Comparison of ENCODE assay signal across 21 cellular contexts in genomic region chrY:6909825-6910224, GRCh38. TPM values are rescaled to one million over a fixed set of nuclear protein-coding genes. Genes with fewer than 3 reads are reported as not detected.
DNase-seq lines count a peak whose midpoint lies in the region; ATAC-seq and TF ChIP-seq lines count a peak whose summit lies in the region.
"Had no signal": no experiment of that assay in that cellular context is flagged by ENCODE, and none has a peak within 500 bp of the region (broad histone marks: within the 10 kb centered on the region; RNA-seq: fewer than 3 reads in every experiment).

No MANE protein-coding gene starts in this region.

- no peaks in the 10 kb centered on the region for H3K36me3 Mint-ChIP-seq in activated T-cell treated with anti-CD3 and anti-CD28 coated beads, Interleukin-2, amount 50 U/mL, for 4 hours (ENCODE audit: insufficient read depth)
- no peaks in the 10 kb centered on the region for H3K36me3 Mint-ChIP-seq in effector memory CD8-positive, alpha-beta T cell (ENCODE audit: insufficient read depth)
- H3K36me3 Mint-ChIP-seq: CD14-positive monocyte had no signal

- peaks cover 34% of the 10 kb centered on the region for H3K27me3 Mint-ChIP-seq in activated T-cell treated with anti-CD3 and anti-CD28 coated beads, Interleukin-2, amount 50 U/mL, for 4 hours (ENCODE audit: low read depth)
- peaks cover 33 to 63% of the 10 kb centered on the region in 2 donors for H3K27me3 Mint-ChIP-seq in effector memory CD8-positive, alpha-beta T cell

- intact Hi-C loops in lower lobe of right lung (cut with DNase I) (no loop called here), upper lobe of right lung (cut with DNase I) (no loop called here)

- H3K27me3 ChIP-seq in lower lobe of right lung (ENCODE audit: low read depth): peaks cover 8% of the 10 kb centered on the region
- no peaks in the 10 kb centered on the region for H3K27me3 ChIP-seq in upper lobe of right lung
- H3K27me3 ChIP-seq in H7 (ENCODE audit: control insufficient read depth, insufficient read depth, low read length): no peaks in the 10 kb centered on the region

- H3K36me3 ChIP-seq in lower lobe of right lung (no peaks in the 10 kb centered on the region), upper lobe of right lung (no peaks in the 10 kb centered on the region), H7 (replicated peaks; ENCODE audit: control insufficient read depth, insufficient read depth, low read length) (no peaks in the 10 kb centered on the region)
- H3K36me3 ChIP-seq: transverse colon had no signal

- TF ChIP-seq CTCF in lower lobe of right lung (IDR thresholded peaks at IDR 0.05) (no peak), upper lobe of right lung (IDR thresholded peaks at IDR 0.05) (no peak), RWPE1 (conservative IDR thresholded peaks at IDR 0.05; ENCODE audit: low read depth) (no peak)

- no peak for DNase-seq in activated T-cell treated with anti-CD3 and anti-CD28 coated beads, Interleukin-2, amount 50 U/mL, for 4 hours
- DNase-seq in activated T-cell treated with anti-CD3 and anti-CD28 coated beads, Interleukin-2, amount 50 U/mL, for 48 hours: no peak
- no peak for DNase-seq in effector memory CD8-positive, alpha-beta T cell
- DNase-seq in lower lobe of right lung (no peak), upper lobe of right lung (peak; percentile 57), H7 (no peak), RWPE1 (ENCODE audit: low spot score) (no peak)
- DNase-seq: activated effector memory CD4-positive, alpha-beta T cell treated with anti-CD3 and anti-CD28 coated beads, Interleukin-2, amount 50 U/mL, for 16 hours; dermis blood vessel endothelial cell; IMR-90; NCI-H1105; NCI-H82; stimulated activated CD4-positive, alpha-beta T cell treated with anti-CD3 and anti-CD28 coated beads, Interleukin-4, amount 100 ng/mL, for 24 hours; SW 1271; transverse colon had no signal

- H3K4me3 ChIP-seq in lower lobe of right lung: peak overlapping the region; percentile 48
- H3K4me3 ChIP-seq in upper lobe of right lung: peak overlapping the region; percentile 38
- no peak overlapping the region for H3K4me3 ChIP-seq in H7 (ENCODE audit: insufficient read depth, low read depth, low read length)

- no peak for ATAC-seq in activated T-cell treated with anti-CD3 and anti-CD28 coated beads, Interleukin-2, amount 50 U/mL, for 4 hours
- no peak for ATAC-seq in effector memory CD8-positive, alpha-beta T cell (replicated peaks)
- ATAC-seq in lower lobe of right lung: peak in 1 of 2 donors; percentile 62
- ATAC-seq in upper lobe of right lung: peak; percentile 63
- ATAC-seq in HG02973 (IDR thresholded peaks at IDR 0.05; ENCODE audit: unreplicated experiment): no peak

- H3K4me1 Mint-ChIP-seq in activated T-cell treated with anti-CD3 and anti-CD28 coated beads, Interleukin-2, amount 50 U/mL, for 4 hours (ENCODE audit: low read depth): peaks cover 4% of the 10 kb centered on the region
- peaks cover 6 to 15% of the 10 kb centered on the region in 2 donors for H3K4me1 Mint-ChIP-seq in effector memory CD8-positive, alpha-beta T cell (ENCODE audit: low read depth in 2 of 2)
- H3K4me1 Mint-ChIP-seq: CD14-positive monocyte had no signal

- H3K4me1 ChIP-seq in lower lobe of right lung: peaks cover 4% of the 10 kb centered on the region
- no peaks in the 10 kb centered on the region for H3K4me1 ChIP-seq in upper lobe of right lung

- H3K27ac ChIP-seq in lower lobe of right lung: no peak overlapping the region
- H3K27ac ChIP-seq in upper lobe of right lung: peak overlapping the region; percentile 11
- H3K27ac ChIP-seq in RWPE1: no peak overlapping the region
- H3K27ac ChIP-seq: transverse colon had no signal

- H3K27ac Mint-ChIP-seq in effector memory CD8-positive, alpha-beta T cell: no peak overlapping the region
- H3K27ac Mint-ChIP-seq: CD14-positive monocyte had no signal

- H3K9me3 ChIP-seq in lower lobe of right lung (no peaks in the 10 kb centered on the region), upper lobe of right lung (no peaks in the 10 kb centered on the region)
- H3K9me3 ChIP-seq: transverse colon had no signal

- no peaks in the 10 kb centered on the region for H3K9me3 Mint-ChIP-seq in activated T-cell treated with anti-CD3 and anti-CD28 coated beads, Interleukin-2, amount 50 U/mL, for 4 hours
- no peaks in the 10 kb centered on the region for H3K9me3 Mint-ChIP-seq in effector memory CD8-positive, alpha-beta T cell

- H3K4me3 Mint-ChIP-seq in activated T-cell treated with anti-CD3 and anti-CD28 coated beads, Interleukin-2, amount 50 U/mL, for 4 hours: peak overlapping the region; percentile 19
- peak overlapping the region; percentile 60 to 67 for H3K4me3 Mint-ChIP-seq in effector memory CD8-positive, alpha-beta T cell

- CTCF ChIA-PET in RWPE1 (lab: Yijun Ruan, JAX): no interaction called here

- POLR2A ChIA-PET in RWPE1 (lab: Yijun Ruan, JAX; ENCODE audit: low non-redundant PET): no interaction called here

RNA-seq across cellular contexts. Expression of gene TBL1Y, which starts 0.7 kb away (rescaled TPM):
- total RNA-seq in activated T-cell treated with anti-CD3 and anti-CD28 coated beads, Interleukin-2, amount 50 U/mL, for 4 hours: not detected
- total RNA-seq in lower lobe of right lung (1.9 TPM), upper lobe of right lung (2.1 TPM)
- not detected in 2 replicates for total RNA-seq in H7 (2014; rRNA removed; shearing (Covaris generic))
- total RNA-seq: dermis blood vessel endothelial cell, fibroblast of lung, IMR-90, mucosa of gallbladder, occipital lobe, RPMI7951 had no signal

RNA-seq across cellular contexts. Expression of gene AMELY, which starts 1.7 kb away (rescaled TPM):
- total RNA-seq in activated T-cell treated with anti-CD3 and anti-CD28 coated beads, Interleukin-2, amount 50 U/mL, for 4 hours: not detected
- total RNA-seq in lower lobe of right lung (not detected), upper lobe of right lung (not detected)
- not detected in 2 replicates for total RNA-seq in H7 (2014; rRNA removed; shearing (Covaris generic))
- total RNA-seq: dermis blood vessel endothelial cell, fibroblast of lung, IMR-90, mucosa of gallbladder, occipital lobe, RPMI7951, transverse colon had no signal
